26 cellular contexts compared by ENCODE assay signal in the genomic region with DNA sequence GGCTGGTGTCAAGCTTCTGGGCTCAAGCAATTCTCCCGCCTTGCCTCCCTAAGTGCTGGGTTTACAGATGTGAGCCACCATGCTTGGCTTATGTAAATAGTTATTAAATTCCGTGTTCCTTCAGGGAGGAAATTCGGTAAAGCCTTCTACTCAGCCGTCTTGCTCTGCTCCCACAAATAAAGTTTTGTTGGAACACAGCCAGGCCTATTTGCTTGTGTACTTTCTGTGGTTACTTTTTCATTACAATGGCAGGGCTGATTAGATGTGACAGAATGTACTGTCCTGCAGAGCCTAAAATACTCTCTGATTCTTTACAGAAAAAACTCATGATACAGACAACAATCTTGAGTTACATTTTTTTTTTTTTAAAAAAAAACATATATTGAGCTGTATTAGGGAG.
"Had no signal": no experiment of that assay in that cellular context is flagged by ENCODE, and none has a peak within 500 bp of the region (broad histone marks: within the 10 kb centered on the region; RNA-seq: fewer than 3 reads in every experiment).

No MANE protein-coding gene starts in this region.

- H3K36me3 ChIP-seq: lower lobe of right lung, ovary, right atrium auricular region, right lobe of liver, suprapubic skin, thoracic aorta, tibial artery, upper lobe of right lung had no signal

- H3K4me3 ChIP-seq: lower lobe of right lung, ovary, right atrium auricular region, right lobe of liver, skin epidermis, suprapubic skin, thoracic aorta, tibial artery, upper lobe of right lung had no signal

- H3K4me1 Mint-ChIP-seq: naive B cell; natural killer cell; stimulated activated naive B cell treated with anti-CD40 and anti-IgM and Interleukin-4, amounts not matched to agents 10 μg/mL and 1 μg/mL and 100 μg/mL, for 72 hours had no signal

- H3K27ac ChIP-seq: lower lobe of right lung, ovary, right atrium auricular region, right lobe of liver, skin epidermis, suprapubic skin, thoracic aorta, tibial artery, upper lobe of right lung had no signal

- H3K4me1 ChIP-seq: lower lobe of right lung, right atrium auricular region, right lobe of liver, suprapubic skin, tibial artery, upper lobe of right lung had no signal

- H3K9me3 ChIP-seq: lower lobe of right lung, ovary, right lobe of liver, thoracic aorta, tibial artery, upper lobe of right lung had no signal

- H3K27me3 ChIP-seq: ovary, right atrium auricular region, right lobe of liver, suprapubic skin, tibial artery, upper lobe of right lung had no signal

- H3K27me3 Mint-ChIP-seq: progenitor cell of endocrine pancreas had no signal

- H3K36me3 Mint-ChIP-seq: natural killer cell had no signal

- H3K4me3 Mint-ChIP-seq: naive B cell; natural killer cell; stimulated activated naive B cell treated with anti-CD40 and anti-IgM and Interleukin-4, amounts not matched to agents 10 μg/mL and 1 μg/mL and 100 μg/mL, for 72 hours had no signal

- H3K27ac Mint-ChIP-seq: naive B cell; natural killer cell; progenitor cell of endocrine pancreas; stimulated activated naive B cell treated with anti-CD40 and anti-IgM and Interleukin-4, amounts not matched to agents 10 μg/mL and 1 μg/mL and 100 μg/mL, for 72 hours had no signal

- DNase-seq: hippocampal formation; kidney glomerular epithelial cell; left cardiac atrium; left ventricle myocardium superior; lower lobe of right lung; mammary epithelial cell; mesenchymal stem cell; naive B cell; natural killer cell; ovary; right lobe of liver; stimulated activated CD4-positive, alpha-beta T cell treated with anti-CD3 and anti-CD28 coated beads, Interleukin-12 subunit alpha, Interleukin-12 subunit beta, amount 100 ng/mL, for 4 hours; stimulated activated CD4-positive, alpha-beta T cell treated with anti-CD3 and anti-CD28 coated beads, Interleukin-15, amount 100 ng/mL, for 24 hours; stimulated activated CD4-positive, alpha-beta T cell treated with anti-CD3 and anti-CD28 coated beads, Interleukin-2, amount 100 ng/mL, for 24 hours; stimulated activated CD4-positive, alpha-beta T cell treated with anti-CD3 and anti-CD28 coated beads, Interleukin-4, amount 100 ng/mL, for 1 hour; stimulated activated naive B cell treated with anti-CD40 and anti-IgM and Interleukin-4, amounts not matched to agents 10 μg/mL and 1 μg/mL and 100 μg/mL, for 72 hours; stimulated activated naive CD8-positive, alpha-beta T cell treated with anti-CD3 and anti-CD28 coated beads, Interleukin-15, Interleukin-2, amounts not matched to agents 100 U/mL and 50 U/mL, for 24 hours; tibial artery; trophoblast cell; upper lobe of right lung had no signal

- ATAC-seq: left cardiac atrium; left lobe of liver; left ventricle myocardium superior; lower lobe of right lung; natural killer cell; right lobe of liver; stimulated activated naive B cell treated with anti-CD40 and anti-IgM and Interleukin-4, amounts not matched to agents 10 μg/mL and 1 μg/mL and 100 μg/mL, for 72 hours; stimulated activated naive CD8-positive, alpha-beta T cell treated with anti-CD3 and anti-CD28 coated beads, Interleukin-15, Interleukin-2, amounts not matched to agents 100 U/mL and 50 U/mL, for 24 hours; upper lobe of right lung had no signal
